10 cellular contexts compared by ENCODE assay signal in the genomic region with DNA sequence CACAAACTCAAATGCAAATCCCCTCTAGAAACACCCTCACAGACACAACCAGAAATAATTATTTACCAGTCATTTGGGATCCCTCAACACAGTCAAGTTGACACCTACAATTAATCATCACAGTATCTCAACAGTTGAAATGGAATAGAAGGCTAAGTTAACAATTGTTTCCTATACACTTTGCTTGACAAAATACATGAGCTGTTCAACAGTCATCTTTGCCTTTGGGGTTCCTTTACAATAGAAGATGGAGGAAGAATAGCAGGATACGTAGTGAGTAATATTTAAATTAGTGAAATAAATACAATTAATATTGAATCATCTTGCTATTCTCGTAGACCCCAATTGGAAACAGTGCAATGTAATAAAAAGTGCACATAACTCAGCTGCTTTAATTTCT.
"Had no signal": no experiment of that assay in that cellular context is flagged by ENCODE, and none has a peak within 500 bp of the region (broad histone marks: within the 10 kb centered on the region; RNA-seq: fewer than 3 reads in every experiment).

No MANE protein-coding gene starts in this region.

- H3K4me2 ChIP-seq: GM23338, KMS-11 had no signal

- H3K4me3 ChIP-seq: GM23338, HAP-1 had no signal

- DNase-seq: HFFc6, KBM-7 had no signal

- H3K9me3 ChIP-seq: HAP-1 had no signal

- ATAC-seq: GM23338, HCT116, HepG2 had no signal

- H3K4me1 ChIP-seq: HAP-1 had no signal

- H3K27ac ChIP-seq: HL-60, KMS-11 had no signal

- H2AFZ ChIP-seq: GM23338 had no signal

- H3K9ac ChIP-seq: KMS-11 had no signal

- H3K36me3 ChIP-seq: HAP-1 had no signal

- FAIRE-seq: H1, H54, HepG2 had no signal
